ENCODE assay signal across 10 cellular contexts in the genomic region with DNA sequence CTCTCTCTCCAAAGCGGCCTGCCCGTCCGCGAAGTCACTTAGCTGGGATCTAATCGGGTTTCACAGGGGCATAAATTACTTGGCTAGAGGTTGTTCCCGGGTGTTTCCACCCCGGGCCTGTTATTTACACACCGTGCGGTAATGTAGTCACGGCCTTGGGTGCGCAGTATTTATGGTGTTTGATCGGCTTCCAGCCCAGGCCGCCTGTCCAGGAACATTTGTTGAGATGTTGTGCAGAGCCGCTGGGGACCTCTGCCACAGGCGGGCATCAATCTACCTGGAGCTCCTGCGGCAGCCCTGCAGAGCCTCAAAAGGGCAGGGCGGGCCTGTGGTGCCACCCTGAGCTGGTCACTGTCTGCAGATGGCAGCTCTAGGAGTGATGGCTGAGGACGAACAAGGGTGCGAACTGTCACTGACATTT.
"Had no signal": no experiment of that assay in that cellular context is flagged by ENCODE, and none has a peak within 500 bp of the region (broad histone marks: within the 10 kb centered on the region; RNA-seq: fewer than 3 reads in every experiment).

No MANE protein-coding gene starts in this region.

- ATAC-seq: activated CD4-positive, CD25-positive, alpha-beta regulatory T cell treated with anti-CD3 and anti-CD28 coated beads, Interleukin-2, amount 50 U/mL, for 24 hours; esophagus mucosa; stimulated activated naive B cell treated with anti-CD40 and anti-IgM and Interleukin-4, amounts not matched to agents 10 μg/mL and 1 μg/mL and 100 μg/mL, for 72 hours; T-cell had no signal

- H3K36me3 ChIP-seq: tibial artery had no signal

- H3K4me1 ChIP-seq: tibial artery had no signal

- H3K36me3 Mint-ChIP-seq: stimulated activated naive B cell treated with anti-CD40 and anti-IgM and Interleukin-4, amounts not matched to agents 10 μg/mL and 1 μg/mL and 100 μg/mL, for 72 hours; T-cell had no signal

- H3K27ac Mint-ChIP-seq: activated T-helper 1 cell treated with anti-CD3 and anti-CD28 coated beads, Interleukin-12 subunit alpha, Interleukin-12 subunit beta, Interleukin-2, Interleukin-4 antibody, amounts not matched to agents 30 ng/mL and 10 ng/mL and 1 ng/mL, durations not matched to agents 14 hours and 24 hours and 36 hours; stimulated activated naive B cell treated with anti-CD40 and anti-IgM and Interleukin-4, amounts not matched to agents 10 μg/mL and 1 μg/mL and 100 μg/mL, for 72 hours; T-cell had no signal

- DNase-seq: activated naive CD4-positive, alpha-beta T cell; hypothalamus; stimulated activated CD4-positive, alpha-beta T cell treated with anti-CD3 and anti-CD28 coated beads, Interleukin-4, amount 100 ng/mL, for 1 hour; stimulated activated naive B cell treated with anti-CD40 and anti-IgM and Interleukin-4, amounts not matched to agents 10 μg/mL and 1 μg/mL and 100 μg/mL, for 72 hours; T-cell; T-helper 9 cell; tibial artery had no signal

- H3K4me3 Mint-ChIP-seq: activated T-helper 1 cell treated with anti-CD3 and anti-CD28 coated beads, Interleukin-12 subunit alpha, Interleukin-12 subunit beta, Interleukin-2, Interleukin-4 antibody, amounts not matched to agents 30 ng/mL and 10 ng/mL and 1 ng/mL, durations not matched to agents 14 hours and 24 hours and 36 hours; stimulated activated naive B cell treated with anti-CD40 and anti-IgM and Interleukin-4, amounts not matched to agents 10 μg/mL and 1 μg/mL and 100 μg/mL, for 72 hours; T-cell had no signal

- H3K4me3 ChIP-seq: tibial artery had no signal

- H3K27ac ChIP-seq: tibial artery had no signal
